ENCODE assay signal across 8 cellular contexts in the genomic region with DNA sequence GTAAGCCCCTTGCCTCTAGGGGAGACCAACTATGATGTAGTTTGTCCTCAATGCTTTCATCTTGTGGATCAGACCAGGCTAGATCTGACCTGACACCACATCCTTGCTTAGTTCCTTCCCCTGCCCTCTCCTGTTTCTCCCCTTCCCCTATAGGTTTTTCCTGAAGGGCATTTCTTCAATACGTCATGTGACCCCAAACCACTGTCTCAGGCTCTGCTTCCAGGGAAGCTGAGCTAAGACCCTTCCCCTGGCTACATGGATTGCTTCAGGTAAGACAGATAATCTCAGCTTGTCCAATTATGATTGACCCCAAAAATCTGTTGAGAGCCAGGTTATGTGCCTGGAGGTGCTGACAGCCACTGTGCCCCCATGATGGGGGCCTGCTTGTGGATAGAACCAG.
"Had no signal": no experiment of that assay in that cellular context is flagged by ENCODE, and none has a peak within 500 bp of the region (broad histone marks: within the 10 kb centered on the region; RNA-seq: fewer than 3 reads in every experiment).

No MANE protein-coding gene starts in this region.

- H3K4me3 ChIP-seq: GM12878 had no signal

- FAIRE-seq: G401.6, GM12878, GM12891, GM12892, GM18507, GM19239 had no signal

- ATAC-seq: GM12878 had no signal

- DNase-seq: GDM1, GF-D8 had no signal
